8 cellular contexts compared by ENCODE assay signal in genomic region chr20:59940129-59940955, GRCh38. TPM values are rescaled to one million over a fixed set of nuclear protein-coding genes. Genes with fewer than 3 reads are reported as not detected.
DNase-seq lines count a peak whose midpoint lies in the region; ATAC-seq and TF ChIP-seq lines count a peak whose summit lies in the region.

FAM217B (plus strand) TSS chr20:59940389; CDS start chr20:59943944, 3,555 bp downstream.
A gene with protein sequence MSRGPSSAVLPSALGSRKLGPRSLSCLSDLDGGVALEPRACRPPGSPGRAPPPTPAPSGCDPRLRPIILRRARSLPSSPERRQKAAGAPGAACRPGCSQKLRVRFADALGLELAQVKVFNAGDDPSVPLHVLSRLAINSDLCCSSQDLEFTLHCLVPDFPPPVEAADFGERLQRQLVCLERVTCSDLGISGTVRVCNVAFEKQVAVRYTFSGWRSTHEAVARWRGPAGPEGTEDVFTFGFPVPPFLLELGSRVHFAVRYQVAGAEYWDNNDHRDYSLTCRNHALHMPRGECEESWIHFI (minus strand): TSS chr20:59940305. CDS start chr20:59939931, 374 bp downstream.

- H3K4me1 ChIP-seq in OCI-LY7 (ENCODE audit: insufficient read depth, low read length, poor library complexity, severe bottlenecking) = peaks cover 25% of the 10 kb centered on the region
- H3K4me1 ChIP-seq in mucosa of rectum (ENCODE audit: control insufficient read depth in 2 of 2, insufficient read depth in 2 of 2, low read length in 2 of 2) = peaks cover 17 to 25% of the 10 kb centered on the region in 2 donors

- H2AFZ ChIP-seq in OCI-LY7 (ENCODE audit: low read length) = peak within 1 kb of the TSS; percentile 98

- intact Hi-C loops in OCI-LY7 (cut with micrococcal nuclease; ENCODE audit: unreplicated experiment) = loop anchor here (10.0 kb wide), 1 partner anchor 464 kb away; no protein-coding TSS in a partner anchor

- no peaks in the 10 kb centered on the region for H3K27me3 ChIP-seq in mucosa of rectum (ENCODE audit: control insufficient read depth in 2 of 2, insufficient read depth in 2 of 2, low read length in 2 of 2)

- peak within 1 kb of the TSS; percentile 82 for H3K27ac ChIP-seq in OCI-LY7 (ENCODE audit: low read depth, low read length, poor library complexity, severe bottlenecking)
- H3K27ac ChIP-seq in epithelial cell of prostate = peak within 1 kb of the TSS; percentile 90
- peak within 1 kb of the TSS; percentile 97 to 100 for H3K27ac ChIP-seq in mucosa of rectum (ENCODE audit: low read depth in 2 of 2, low read length in 2 of 2)

- peak; percentile 94 for ATAC-seq in GM21526 (IDR thresholded peaks at IDR 0.05; ENCODE audit: low FRiP score, unreplicated experiment)

- H3K36me3 ChIP-seq in OCI-LY7 (ENCODE audit: insufficient read depth, low read length) (peaks cover 32% of the 10 kb centered on the region), mucosa of rectum (ENCODE audit: control insufficient read depth in 2 of 2, insufficient read depth in 2 of 2, low read length in 2 of 2) (peaks cover 20 to 22% of the 10 kb centered on the region in 2 donors)

- H3K79me2 ChIP-seq in OCI-LY7 (ENCODE audit: insufficient read depth, low read depth, low read length) = peaks cover 13% of the 10 kb centered on the region

- H3K9me3 ChIP-seq in OCI-LY7 (ENCODE audit: low read length) = no peaks in the 10 kb centered on the region
- H3K9me3 ChIP-seq in mucosa of rectum (ENCODE audit: control insufficient read depth in 2 of 2, low read length in 2 of 2) = no peaks in the 10 kb centered on the region

- H3K4me3 ChIP-seq in OCI-LY7 (ENCODE audit: low read depth, low read length, poor library complexity, severe bottlenecking) = peak within 1 kb of the TSS; percentile 92
- peak within 1 kb of the TSS; percentile 90 to 98 for H3K4me3 ChIP-seq in mucosa of rectum (ENCODE audit: low read length in 2 of 2)

- peak; percentile 34; the same call in 1 of the 2 replicates for TF ChIP-seq CTCF in OCI-LY7 (conservative IDR thresholded peaks at IDR 0.05; ENCODE audit: low read length)

- H3K9ac ChIP-seq in mucosa of rectum (ENCODE audit: low read depth in 1 of 2, low read length in 2 of 2) = peak within 1 kb of the TSS; percentile 91 to 99

- POLR2A ChIA-PET in OCI-LY7 (lab: Charles Lee) = interaction anchor here (1.4 to 1.7 kb wide), 4 partner anchors 9 to 22 kb away, joined by 3 to 9 read pairs (median 6); no protein-coding TSS in a partner anchor

- CTCF ChIA-PET in OCI-LY7 (lab: Charles Lee; ENCODE audit: unreplicated experiment) = interaction anchor here (1.2 kb wide), 1 partner anchor 15 kb away, joined by 3 read pairs; no protein-coding TSS in a partner anchor

- DNase-seq in DMS 273 treated with DMSO at 0.1 percent for 48 hours (lab: John Stamatoyannopoulos, UW) (peak; percentile 79), HuH-7 (ENCODE audit: low spot score) (peak; percentile 99), OCI-LY7 (ENCODE audit: low spot score) (peak; percentile 92), activated T-cell treated with anti-CD3 and anti-CD28 coated beads for 48 hours (ENCODE audit: low read depth) (peak; percentile 91), epithelial cell of prostate (ENCODE audit: low read depth, low spot score) (peak; percentile 89)
- DNase-seq in stimulated activated CD8-positive, alpha-beta memory T cell treated with anti-CD3 and anti-CD28 coated beads, Interleukin-4, amount 100 ng/mL, for 4 hours (ENCODE audit: low read depth in 2 of 2, low spot score in 1 of 2) = peak; percentile 60 to 81

- H4K20me1 ChIP-seq in OCI-LY7 (ENCODE audit: insufficient read depth, low read length) = no peaks in the 10 kb centered on the region; the same call in 1 of the 2 replicates

- peak within 1 kb of the TSS; percentile 99 for H3K4me2 ChIP-seq in OCI-LY7 (ENCODE audit: low read length)

- no peaks in the 10 kb centered on the region for H3K9me2 ChIP-seq in OCI-LY7 (ENCODE audit: insufficient read depth, low read length)

- no TSS peak for BruUV-seq in OCI-LY7 (replicated peaks; lab: Mats Ljungman, UMichigan)

RNA-seq across cellular contexts. Expression of gene FAM217B, which starts in this region (rescaled TPM):
- total RNA-seq in OCI-LY7 (2014; rRNA removed; shearing (Covaris generic)) = 16.1 and 18.0 TPM in 2 replicates
- 26.2 and 28.3 TPM in 2 replicates for total RNA-seq in OCI-LY7 (2022)

RNA-seq across cellular contexts. Expression of the second gene that starts in this region (rescaled TPM):
- total RNA-seq in OCI-LY7 (2014; rRNA removed; shearing (Covaris generic)) = 3.2 and 4.5 TPM in 2 replicates
- 4.9 and 5.1 TPM in 2 replicates for total RNA-seq in OCI-LY7 (2022)

Comparison
In these comparisons a context has a peak if more than half of its experiments do, and no peak if none do; other contexts are left out.
1. Peak in every context shown above with its lines: DNase-seq, ATAC-seq, H3K4me3 ChIP-seq and H3K27ac ChIP-seq.